In the genomic region with DNA sequence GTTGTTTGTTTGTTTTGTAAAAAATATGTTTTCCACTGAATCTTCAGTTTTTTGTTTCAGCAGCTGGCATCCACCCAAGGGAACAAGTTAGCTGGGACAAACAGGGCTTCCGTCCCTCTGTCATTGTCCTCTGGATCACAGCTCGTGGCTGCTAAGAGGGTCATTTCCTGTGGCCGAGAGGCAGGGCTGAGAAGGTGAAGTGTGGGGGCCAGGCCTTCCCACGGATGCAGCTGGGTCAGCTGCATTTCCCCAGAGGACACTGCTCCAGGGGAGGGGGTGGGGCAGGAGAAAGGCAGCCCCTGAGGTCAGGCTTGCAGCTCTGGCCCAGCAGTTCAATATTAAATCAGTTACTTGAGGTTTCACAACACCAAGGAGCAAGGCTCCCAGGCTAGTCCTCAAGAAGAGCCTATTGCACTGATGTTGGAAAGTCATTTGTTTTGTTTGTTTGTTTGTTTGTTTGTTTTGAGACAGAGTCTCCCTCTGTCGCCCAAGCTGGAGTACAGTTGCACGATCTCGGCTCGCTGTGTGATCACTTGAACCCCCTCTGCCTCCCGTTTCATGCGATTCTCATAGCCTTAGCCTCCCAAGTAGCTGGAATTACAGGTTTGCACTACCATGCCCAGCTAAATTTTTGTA, we compare ENCODE assay signal across 1 cellular context.
TF ChIP-seq lines count a peak whose summit lies in the region.

No MANE protein-coding gene starts in this region.

TF ChIP-seq in HepG2, 621 proteins besides CTCF, POLR2A, EP300 and RAD21 (continued from another document and continues in another):
- TF ChIP-seq, protein P1, sequence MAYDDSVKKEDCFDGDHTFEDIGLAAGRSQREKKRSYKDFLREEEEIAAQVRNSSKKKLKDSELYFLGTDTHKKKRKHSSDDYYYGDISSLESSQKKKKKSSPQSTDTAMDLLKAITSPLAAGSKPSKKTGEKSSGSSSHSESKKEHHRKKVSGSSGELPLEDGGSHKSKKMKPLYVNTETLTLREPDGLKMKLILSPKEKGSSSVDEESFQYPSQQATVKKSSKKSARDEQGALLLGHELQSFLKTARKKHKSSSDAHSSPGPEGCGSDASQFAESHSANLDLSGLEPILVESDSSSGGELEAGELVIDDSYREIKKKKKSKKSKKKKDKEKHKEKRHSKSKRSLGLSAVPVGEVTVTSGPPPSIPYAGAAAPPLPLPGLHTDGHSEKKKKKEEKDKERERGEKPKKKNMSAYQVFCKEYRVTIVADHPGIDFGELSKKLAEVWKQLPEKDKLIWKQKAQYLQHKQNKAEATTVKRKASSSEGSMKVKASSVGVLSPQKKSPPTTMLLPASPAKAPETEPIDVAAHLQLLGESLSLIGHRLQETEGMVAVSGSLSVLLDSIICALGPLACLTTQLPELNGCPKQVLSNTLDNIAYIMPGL (CRISPR knock-in tag; IDR thresholded peaks at IDR 0.05; ENCODE audit: borderline replicate concordance in 1 of 2, low read depth in 1 of 2), result no peak
- no peak for TF ChIP-seq PCBP2 (optimal IDR thresholded peaks at IDR 0.05; ENCODE audit: low read depth, low read length, poor library complexity, severe bottlenecking)
- TF ChIP-seq, protein P2, sequence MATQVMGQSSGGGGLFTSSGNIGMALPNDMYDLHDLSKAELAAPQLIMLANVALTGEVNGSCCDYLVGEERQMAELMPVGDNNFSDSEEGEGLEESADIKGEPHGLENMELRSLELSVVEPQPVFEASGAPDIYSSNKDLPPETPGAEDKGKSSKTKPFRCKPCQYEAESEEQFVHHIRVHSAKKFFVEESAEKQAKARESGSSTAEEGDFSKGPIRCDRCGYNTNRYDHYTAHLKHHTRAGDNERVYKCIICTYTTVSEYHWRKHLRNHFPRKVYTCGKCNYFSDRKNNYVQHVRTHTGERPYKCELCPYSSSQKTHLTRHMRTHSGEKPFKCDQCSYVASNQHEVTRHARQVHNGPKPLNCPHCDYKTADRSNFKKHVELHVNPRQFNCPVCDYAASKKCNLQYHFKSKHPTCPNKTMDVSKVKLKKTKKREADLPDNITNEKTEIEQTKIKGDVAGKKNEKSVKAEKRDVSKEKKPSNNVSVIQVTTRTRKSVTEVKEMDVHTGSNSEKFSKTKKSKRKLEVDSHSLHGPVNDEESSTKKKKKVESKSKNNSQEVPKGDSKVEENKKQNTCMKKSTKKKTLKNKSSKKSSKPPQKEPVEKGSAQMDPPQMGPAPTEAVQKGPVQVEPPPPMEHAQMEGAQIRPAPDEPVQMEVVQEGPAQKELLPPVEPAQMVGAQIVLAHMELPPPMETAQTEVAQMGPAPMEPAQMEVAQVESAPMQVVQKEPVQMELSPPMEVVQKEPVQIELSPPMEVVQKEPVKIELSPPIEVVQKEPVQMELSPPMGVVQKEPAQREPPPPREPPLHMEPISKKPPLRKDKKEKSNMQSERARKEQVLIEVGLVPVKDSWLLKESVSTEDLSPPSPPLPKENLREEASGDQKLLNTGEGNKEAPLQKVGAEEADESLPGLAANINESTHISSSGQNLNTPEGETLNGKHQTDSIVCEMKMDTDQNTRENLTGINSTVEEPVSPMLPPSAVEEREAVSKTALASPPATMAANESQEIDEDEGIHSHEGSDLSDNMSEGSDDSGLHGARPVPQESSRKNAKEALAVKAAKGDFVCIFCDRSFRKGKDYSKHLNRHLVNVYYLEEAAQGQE (IDR thresholded peaks at IDR 0.05; ENCODE audit: borderline replicate concordance in 1 of 2, low read depth in 1 of 2, low read length in 2 of 2), result no peak
- peak; percentile 56; the same call in 1 of the 2 replicates for TF ChIP-seq SAP130 (CRISPR knock-in tag; IDR thresholded peaks at IDR 0.05; ENCODE audit: low read depth)
- TF ChIP-seq, protein P3, sequence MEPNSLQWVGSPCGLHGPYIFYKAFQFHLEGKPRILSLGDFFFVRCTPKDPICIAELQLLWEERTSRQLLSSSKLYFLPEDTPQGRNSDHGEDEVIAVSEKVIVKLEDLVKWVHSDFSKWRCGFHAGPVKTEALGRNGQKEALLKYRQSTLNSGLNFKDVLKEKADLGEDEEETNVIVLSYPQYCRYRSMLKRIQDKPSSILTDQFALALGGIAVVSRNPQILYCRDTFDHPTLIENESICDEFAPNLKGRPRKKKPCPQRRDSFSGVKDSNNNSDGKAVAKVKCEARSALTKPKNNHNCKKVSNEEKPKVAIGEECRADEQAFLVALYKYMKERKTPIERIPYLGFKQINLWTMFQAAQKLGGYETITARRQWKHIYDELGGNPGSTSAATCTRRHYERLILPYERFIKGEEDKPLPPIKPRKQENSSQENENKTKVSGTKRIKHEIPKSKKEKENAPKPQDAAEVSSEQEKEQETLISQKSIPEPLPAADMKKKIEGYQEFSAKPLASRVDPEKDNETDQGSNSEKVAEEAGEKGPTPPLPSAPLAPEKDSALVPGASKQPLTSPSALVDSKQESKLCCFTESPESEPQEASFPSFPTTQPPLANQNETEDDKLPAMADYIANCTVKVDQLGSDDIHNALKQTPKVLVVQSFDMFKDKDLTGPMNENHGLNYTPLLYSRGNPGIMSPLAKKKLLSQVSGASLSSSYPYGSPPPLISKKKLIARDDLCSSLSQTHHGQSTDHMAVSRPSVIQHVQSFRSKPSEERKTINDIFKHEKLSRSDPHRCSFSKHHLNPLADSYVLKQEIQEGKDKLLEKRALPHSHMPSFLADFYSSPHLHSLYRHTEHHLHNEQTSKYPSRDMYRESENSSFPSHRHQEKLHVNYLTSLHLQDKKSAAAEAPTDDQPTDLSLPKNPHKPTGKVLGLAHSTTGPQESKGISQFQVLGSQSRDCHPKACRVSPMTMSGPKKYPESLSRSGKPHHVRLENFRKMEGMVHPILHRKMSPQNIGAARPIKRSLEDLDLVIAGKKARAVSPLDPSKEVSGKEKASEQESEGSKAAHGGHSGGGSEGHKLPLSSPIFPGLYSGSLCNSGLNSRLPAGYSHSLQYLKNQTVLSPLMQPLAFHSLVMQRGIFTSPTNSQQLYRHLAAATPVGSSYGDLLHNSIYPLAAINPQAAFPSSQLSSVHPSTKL (CRISPR knock-in tag; IDR thresholded peaks at IDR 0.05), result peak; percentile 40; the same call in 1 of the 2 replicates
- TF ChIP-seq JUN (CRISPR knock-in tag; IDR thresholded peaks at IDR 0.05), result no peak
- no peak for TF ChIP-seq SAFB2 (CRISPR knock-in tag; IDR thresholded peaks at IDR 0.05; ENCODE audit: borderline replicate concordance, low read depth)
- TF ChIP-seq NR2F1 (CRISPR knock-in tag; IDR thresholded peaks at IDR 0.05), result no peak
- TF ChIP-seq, protein P4, sequence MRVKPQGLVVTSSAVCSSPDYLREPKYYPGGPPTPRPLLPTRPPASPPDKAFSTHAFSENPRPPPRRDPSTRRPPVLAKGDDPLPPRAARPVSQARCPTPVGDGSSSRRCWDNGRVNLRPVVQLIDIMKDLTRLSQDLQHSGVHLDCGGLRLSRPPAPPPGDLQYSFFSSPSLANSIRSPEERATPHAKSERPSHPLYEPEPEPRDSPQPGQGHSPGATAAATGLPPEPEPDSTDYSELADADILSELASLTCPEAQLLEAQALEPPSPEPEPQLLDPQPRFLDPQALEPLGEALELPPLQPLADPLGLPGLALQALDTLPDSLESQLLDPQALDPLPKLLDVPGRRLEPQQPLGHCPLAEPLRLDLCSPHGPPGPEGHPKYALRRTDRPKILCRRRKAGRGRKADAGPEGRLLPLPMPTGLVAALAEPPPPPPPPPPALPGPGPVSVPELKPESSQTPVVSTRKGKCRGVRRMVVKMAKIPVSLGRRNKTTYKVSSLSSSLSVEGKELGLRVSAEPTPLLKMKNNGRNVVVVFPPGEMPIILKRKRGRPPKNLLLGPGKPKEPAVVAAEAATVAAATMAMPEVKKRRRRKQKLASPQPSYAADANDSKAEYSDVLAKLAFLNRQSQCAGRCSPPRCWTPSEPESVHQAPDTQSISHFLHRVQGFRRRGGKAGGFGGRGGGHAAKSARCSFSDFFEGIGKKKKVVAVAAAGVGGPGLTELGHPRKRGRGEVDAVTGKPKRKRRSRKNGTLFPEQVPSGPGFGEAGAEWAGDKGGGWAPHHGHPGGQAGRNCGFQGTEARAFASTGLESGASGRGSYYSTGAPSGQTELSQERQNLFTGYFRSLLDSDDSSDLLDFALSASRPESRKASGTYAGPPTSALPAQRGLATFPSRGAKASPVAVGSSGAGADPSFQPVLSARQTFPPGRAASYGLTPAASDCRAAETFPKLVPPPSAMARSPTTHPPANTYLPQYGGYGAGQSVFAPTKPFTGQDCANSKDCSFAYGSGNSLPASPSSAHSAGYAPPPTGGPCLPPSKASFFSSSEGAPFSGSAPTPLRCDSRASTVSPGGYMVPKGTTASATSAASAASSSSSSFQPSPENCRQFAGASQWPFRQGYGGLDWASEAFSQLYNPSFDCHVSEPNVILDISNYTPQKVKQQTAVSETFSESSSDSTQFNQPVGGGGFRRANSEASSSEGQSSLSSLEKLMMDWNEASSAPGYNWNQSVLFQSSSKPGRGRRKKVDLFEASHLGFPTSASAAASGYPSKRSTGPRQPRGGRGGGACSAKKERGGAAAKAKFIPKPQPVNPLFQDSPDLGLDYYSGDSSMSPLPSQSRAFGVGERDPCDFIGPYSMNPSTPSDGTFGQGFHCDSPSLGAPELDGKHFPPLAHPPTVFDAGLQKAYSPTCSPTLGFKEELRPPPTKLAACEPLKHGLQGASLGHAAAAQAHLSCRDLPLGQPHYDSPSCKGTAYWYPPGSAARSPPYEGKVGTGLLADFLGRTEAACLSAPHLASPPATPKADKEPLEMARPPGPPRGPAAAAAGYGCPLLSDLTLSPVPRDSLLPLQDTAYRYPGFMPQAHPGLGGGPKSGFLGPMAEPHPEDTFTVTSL (CRISPR knock-in tag; IDR thresholded peaks at IDR 0.05; ENCODE audit: borderline replicate concordance), result 0 out of 2 replicates have a peak, but pooled peaks have one; percentile 20
- TF ChIP-seq, protein P5, sequence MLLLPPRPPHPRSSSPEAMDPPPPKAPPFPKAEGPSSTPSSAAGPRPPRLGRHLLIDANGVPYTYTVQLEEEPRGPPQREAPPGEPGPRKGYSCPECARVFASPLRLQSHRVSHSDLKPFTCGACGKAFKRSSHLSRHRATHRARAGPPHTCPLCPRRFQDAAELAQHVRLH (CRISPR knock-in tag; IDR thresholded peaks at IDR 0.05; ENCODE audit: borderline replicate concordance, low read depth), result no peak
- TF ChIP-seq ARID2 (CRISPR knock-in tag; IDR thresholded peaks at IDR 0.05; ENCODE audit: borderline replicate concordance), result no peak
- no peak for TF ChIP-seq TBL1XR1 (IDR thresholded peaks at IDR 0.05; ENCODE audit: borderline replicate concordance, low read length, partially characterized antibody)
- TF ChIP-seq GABPB1 (CRISPR knock-in tag; IDR thresholded peaks at IDR 0.05), result peak; percentile 38; the same call in 1 of the 2 replicates
- TF ChIP-seq, protein P6, sequence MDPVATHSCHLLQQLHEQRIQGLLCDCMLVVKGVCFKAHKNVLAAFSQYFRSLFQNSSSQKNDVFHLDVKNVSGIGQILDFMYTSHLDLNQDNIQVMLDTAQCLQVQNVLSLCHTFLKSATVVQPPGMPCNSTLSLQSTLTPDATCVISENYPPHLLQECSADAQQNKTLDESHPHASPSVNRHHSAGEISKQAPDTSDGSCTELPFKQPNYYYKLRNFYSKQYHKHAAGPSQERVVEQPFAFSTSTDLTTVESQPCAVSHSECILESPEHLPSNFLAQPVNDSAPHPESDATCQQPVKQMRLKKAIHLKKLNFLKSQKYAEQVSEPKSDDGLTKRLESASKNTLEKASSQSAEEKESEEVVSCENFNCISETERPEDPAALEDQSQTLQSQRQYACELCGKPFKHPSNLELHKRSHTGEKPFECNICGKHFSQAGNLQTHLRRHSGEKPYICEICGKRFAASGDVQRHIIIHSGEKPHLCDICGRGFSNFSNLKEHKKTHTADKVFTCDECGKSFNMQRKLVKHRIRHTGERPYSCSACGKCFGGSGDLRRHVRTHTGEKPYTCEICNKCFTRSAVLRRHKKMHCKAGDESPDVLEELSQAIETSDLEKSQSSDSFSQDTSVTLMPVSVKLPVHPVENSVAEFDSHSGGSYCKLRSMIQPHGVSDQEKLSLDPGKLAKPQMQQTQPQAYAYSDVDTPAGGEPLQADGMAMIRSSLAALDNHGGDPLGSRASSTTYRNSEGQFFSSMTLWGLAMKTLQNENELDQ (CRISPR knock-in tag; IDR thresholded peaks at IDR 0.05; ENCODE audit: borderline replicate concordance), result no peak
- no peak for TF ChIP-seq BHLHE40 (IDR thresholded peaks at IDR 0.05; ENCODE audit: low read length)
- TF ChIP-seq, protein P7, sequence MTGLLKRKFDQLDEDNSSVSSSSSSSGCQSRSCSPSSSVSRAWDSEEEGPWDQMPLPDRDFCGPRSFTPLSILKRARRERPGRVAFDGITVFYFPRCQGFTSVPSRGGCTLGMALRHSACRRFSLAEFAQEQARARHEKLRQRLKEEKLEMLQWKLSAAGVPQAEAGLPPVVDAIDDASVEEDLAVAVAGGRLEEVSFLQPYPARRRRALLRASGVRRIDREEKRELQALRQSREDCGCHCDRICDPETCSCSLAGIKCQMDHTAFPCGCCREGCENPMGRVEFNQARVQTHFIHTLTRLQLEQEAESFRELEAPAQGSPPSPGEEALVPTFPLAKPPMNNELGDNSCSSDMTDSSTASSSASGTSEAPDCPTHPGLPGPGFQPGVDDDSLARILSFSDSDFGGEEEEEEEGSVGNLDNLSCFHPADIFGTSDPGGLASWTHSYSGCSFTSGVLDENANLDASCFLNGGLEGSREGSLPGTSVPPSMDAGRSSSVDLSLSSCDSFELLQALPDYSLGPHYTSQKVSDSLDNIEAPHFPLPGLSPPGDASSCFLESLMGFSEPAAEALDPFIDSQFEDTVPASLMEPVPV (CRISPR knock-in tag; IDR thresholded peaks at IDR 0.05), result no peak
- TF ChIP-seq HNRNPL (IDR thresholded peaks at IDR 0.05; ENCODE audit: low read depth, low read length), result no peak
